Comparison of ENCODE assay signal across 1 cellular context in genomic region chr16:84062734-84063640, GRCh38.
TF ChIP-seq lines count a peak whose summit lies in the region.

No MANE protein-coding gene starts in this region.

TF ChIP-seq in H1, 55 proteins besides CTCF, POLR2A, EP300 and RAD21:
- TF ChIP-seq TAF7 (optimal IDR thresholded peaks at IDR 0.05; ENCODE audit: borderline replicate concordance, low read depth, low read length) (no peak), KDM5A (IDR thresholded peaks at IDR 0.05; ENCODE audit: low read length) (no peak), CEBPB (IDR thresholded peaks at IDR 0.05; ENCODE audit: low read depth, low read length) (no peak), BRCA1 (IDR thresholded peaks at IDR 0.05; ENCODE audit: low read depth, low read length) (no peak), FOSL1 (IDR thresholded peaks at IDR 0.05; ENCODE audit: insufficient read depth, low read depth, low read length) (no peak), HDAC2 (IDR thresholded peaks at IDR 0.05; ENCODE audit: borderline replicate concordance in 1 of 2, low read depth in 2 of 2, low read length in 2 of 2) (no peak), E2F6 (IDR thresholded peaks at IDR 0.05) (no peak), SIX5 (IDR thresholded peaks at IDR 0.05; ENCODE audit: low read depth, low read length) (no peak), RXRA (IDR thresholded peaks at IDR 0.05; ENCODE audit: insufficient read depth, low read depth, low read length) (no peak), MAX (IDR thresholded peaks at IDR 0.05) (peak; percentile 41; the same call in 1 of the 2 replicates), CTBP2 (IDR thresholded peaks at IDR 0.05; ENCODE audit: borderline replicate concordance, insufficient read depth, insufficient read length, low read length) (no peak), SP2 (IDR thresholded peaks at IDR 0.05; ENCODE audit: low read length) (no peak), YY1 (IDR thresholded peaks at IDR 0.05; ENCODE audit: low read depth, low read length) (0 out of 2 replicates have a peak, but pooled peaks have one; percentile 10), CBX8 (IDR thresholded peaks at IDR 0.05; ENCODE audit: borderline replicate concordance, low read depth, low read length) (no peak), CBX5 (IDR thresholded peaks at IDR 0.05; ENCODE audit: low read depth, low read length) (no peak), SAP30 (IDR thresholded peaks at IDR 0.05; ENCODE audit: insufficient read depth, insufficient replicate concordance, low read length) (no peak), POLR2AphosphoS5 (IDR thresholded peaks at IDR 0.05; ENCODE audit: low read depth, low read length) (no peak), SRF (IDR thresholded peaks at IDR 0.05; ENCODE audit: low read depth, low read length) (no peak), BACH1 (IDR thresholded peaks at IDR 0.05; ENCODE audit: low read length) (no peak), RBBP5 (IDR thresholded peaks at IDR 0.05; ENCODE audit: borderline replicate concordance, low read depth, low read length) (no peak), SP1 (IDR thresholded peaks at IDR 0.05; ENCODE audit: low read depth, low read length) (no peak), ATF3 (IDR thresholded peaks at IDR 0.05; ENCODE audit: insufficient read depth, low read depth, low read length) (0 out of 2 replicates have a peak, but pooled peaks have one; percentile 18), JUND (IDR thresholded peaks at IDR 0.05; ENCODE audit: low read length) (peak; percentile 90), CHD2 (IDR thresholded peaks at IDR 0.05; ENCODE audit: low read length) (no peak), SUZ12 (IDR thresholded peaks at IDR 0.05; ENCODE audit: low read length) (no peak), KDM1A (IDR thresholded peaks at IDR 0.05; ENCODE audit: borderline replicate concordance, low read length) (no peak), TEAD4 (IDR thresholded peaks at IDR 0.05; ENCODE audit: low read depth, low read length) (peak; percentile 78), NRF1 (IDR thresholded peaks at IDR 0.05; ENCODE audit: low read depth, low read length) (no peak), CHD7 (IDR thresholded peaks at IDR 0.05; ENCODE audit: insufficient replicate concordance, low read length) (no peak), KDM4A (IDR thresholded peaks at IDR 0.05; ENCODE audit: low read depth, low read length, severe bottlenecking) (no peak), TBP (IDR thresholded peaks at IDR 0.05; ENCODE audit: low read depth, low read length) (no peak), SIRT6 (IDR thresholded peaks at IDR 0.05; ENCODE audit: low read length) (no peak), NANOG (IDR thresholded peaks at IDR 0.05; ENCODE audit: insufficient read depth, low read depth, low read length, poor library complexity, severe bottlenecking) (no peak), POU5F1 (IDR thresholded peaks at IDR 0.05; ENCODE audit: low read depth, low read length) (no peak), BCL11A (IDR thresholded peaks at IDR 0.05; ENCODE audit: low read depth in 2 of 2, low read length in 2 of 2) (no peak), HDAC6 (IDR thresholded peaks at IDR 0.05; ENCODE audit: low read depth, low read length) (no peak), GABPA (IDR thresholded peaks at IDR 0.05; ENCODE audit: borderline replicate concordance, insufficient read depth, low read length) (no peak), SIN3A (conservative IDR thresholded peaks at IDR 0.05 in 1 of 2, IDR thresholded peaks at IDR 0.05 in 1 of 2; ENCODE audit: low read depth in 1 of 2, low read length in 2 of 2) (no peak), SP4 (IDR thresholded peaks at IDR 0.05; ENCODE audit: low read length) (no peak), RFX5 (IDR thresholded peaks at IDR 0.05; ENCODE audit: borderline replicate concordance, low read depth, low read length) (no peak), ZNF274 (IDR thresholded peaks at IDR 0.05; ENCODE audit: borderline replicate concordance, extremely low read depth, low read length) (no peak), ATF2 (IDR thresholded peaks at IDR 0.05; ENCODE audit: low read length) (no peak), JUN (IDR thresholded peaks at IDR 0.05; ENCODE audit: low read depth, low read length) (no peak), EZH2 (IDR thresholded peaks at IDR 0.05; ENCODE audit: low read depth, low read length, severe bottlenecking) (no peak), CREB1 (IDR thresholded peaks at IDR 0.05) (peak; percentile 80), MAFK (IDR thresholded peaks at IDR 0.05; ENCODE audit: low read depth, low read length) (no peak), CHD1 (IDR thresholded peaks at IDR 0.05; ENCODE audit: low read depth, low read length) (no peak), TAF1 (IDR thresholded peaks at IDR 0.05; ENCODE audit: low read depth, low read length) (no peak), USF2 (IDR thresholded peaks at IDR 0.05; ENCODE audit: low read length) (no peak), PHF8 (conservative IDR thresholded peaks at IDR 0.05; ENCODE audit: low read depth, low read length) (no peak)
